ENCODE assay signal across 1 cellular context in genomic region chr1:6393400-6394187, GRCh38.
TF ChIP-seq lines count a peak whose summit lies in the region.

Gene ACOT7 (minus strand): TSS chr1:6393767. CDS start chr1:6393399, 368 bp downstream.

TF ChIP-seq in A549, 52 proteins besides CTCF, POLR2A, EP300 and RAD21 (continued from another document):
- no peak for TF ChIP-seq HMGXB4 (CRISPR knock-in tag; IDR thresholded peaks at IDR 0.05; ENCODE audit: borderline replicate concordance)
- no peak for TF ChIP-seq FOSB (CRISPR knock-in tag; IDR thresholded peaks at IDR 0.05)
- no peak for TF ChIP-seq HEYL (CRISPR knock-in tag; IDR thresholded peaks at IDR 0.05)
- no peak for TF ChIP-seq HOXB5 (CRISPR knock-in tag; IDR thresholded peaks at IDR 0.05)
- no peak for TF ChIP-seq GATA3 (IDR thresholded peaks at IDR 0.05; ENCODE audit: borderline replicate concordance)
- TF ChIP-seq BCL3 (IDR thresholded peaks at IDR 0.05) = peak; percentile 53; the same call in 1 of the 3 replicates
- TF ChIP-seq MAZ (IDR thresholded peaks at IDR 0.05; ENCODE audit: borderline replicate concordance, low read depth, low read length) = no peak
- TF ChIP-seq JUNB (IDR thresholded peaks at IDR 0.05) = no peak
- TF ChIP-seq SMC3 (IDR thresholded peaks at IDR 0.05) = no peak
- TF ChIP-seq EHF (CRISPR knock-in tag; IDR thresholded peaks at IDR 0.05) = no peak
- no peak for TF ChIP-seq ATOH8 (CRISPR knock-in tag; IDR thresholded peaks at IDR 0.05; ENCODE audit: low read depth)
- no peak for TF ChIP-seq ZFP36 (IDR thresholded peaks at IDR 0.05; ENCODE audit: borderline replicate concordance, partially characterized antibody)
- no peak for TF ChIP-seq BHLHE40 (IDR thresholded peaks at IDR 0.05; ENCODE audit: low read depth, low read length)
- TF ChIP-seq SREBF2 (IDR thresholded peaks at IDR 0.05) = no peak
- TF ChIP-seq USF2 (IDR thresholded peaks at IDR 0.05) = peak; percentile 60; the same call in 1 of the 2 replicates
- TF ChIP-seq CHD2 (IDR thresholded peaks at IDR 0.05; ENCODE audit: low read length, partially characterized antibody) = no peak
- peak in 1 of 2 experiments; percentile 51; a peak in 2 of 5 replicates for TF ChIP-seq JUN (IDR thresholded peaks at IDR 0.05)
